In genomic region chr18:65607161-65607560, GRCh38 we compare ENCODE assay signal across 21 cellular contexts.
DNase-seq lines count a peak whose midpoint lies in the region; ATAC-seq and TF ChIP-seq lines count a peak whose summit lies in the region.
"Had no signal": no experiment of that assay in that cellular context is flagged by ENCODE, and none has a peak within 500 bp of the region (broad histone marks: within the 10 kb centered on the region; RNA-seq: fewer than 3 reads in every experiment).

No MANE protein-coding gene starts in this region.

- no peaks in the 10 kb centered on the region for H3K79me2 ChIP-seq in hepatocyte
- no peaks in the 10 kb centered on the region for H3K79me2 ChIP-seq in neural progenitor cell (ENCODE audit: low read depth)

- H3K9me2 ChIP-seq in hepatocyte (replicated peaks; ENCODE audit: insufficient read depth): no peaks in the 10 kb centered on the region

- no peak overlapping the region for H3K4me2 ChIP-seq in hepatocyte
- H3K4me2 ChIP-seq in neural progenitor cell: peak overlapping the region; percentile 3

- H3K9me3 Mint-ChIP-seq in neural progenitor cell: peaks cover 6% of the 10 kb centered on the region

- H3K4me3 ChIP-seq in A673 (ENCODE audit: low read depth, low read length, poor library complexity, severe bottlenecking) (no peak overlapping the region), SK-N-MC (no peak overlapping the region), hepatocyte (no peak overlapping the region), neural progenitor cell (no peak overlapping the region), mucosa of descending colon (no peak overlapping the region)
- H3K4me3 ChIP-seq: BLaER1 treated with 17β-estradiol and CSF1 and Interleukin-3, amounts not matched to agents 10 nM and 100 nM; GM23248 had no signal

- 71% methylated on average over 3 of the region's 3 CpGs for WGBS in hepatocyte (ENCODE audit: low lambda C conversion rate, missing lambda C conversion rate)

- H3K4me1 ChIP-seq in A673 (ENCODE audit: insufficient read depth, low read length, poor library complexity, severe bottlenecking): peaks cover 21% of the 10 kb centered on the region
- H3K4me1 ChIP-seq in hepatocyte (ENCODE audit: insufficient read depth): no peaks in the 10 kb centered on the region
- H3K4me1 ChIP-seq in neural progenitor cell: peaks cover 37% of the 10 kb centered on the region
- no peaks in the 10 kb centered on the region for H3K4me1 ChIP-seq in mucosa of descending colon (ENCODE audit: low read depth)
- H3K4me1 ChIP-seq: BE2C had no signal

- TF ChIP-seq CTCF in A673 (conservative IDR thresholded peaks at IDR 0.05; ENCODE audit: low read depth, low read length): no peak
- TF ChIP-seq CTCF in hepatocyte (IDR thresholded peaks at IDR 0.05; ENCODE audit: poor library complexity): no peak
- no peak for TF ChIP-seq CTCF in neural progenitor cell (IDR thresholded peaks at IDR 0.05)
- no peak for TF ChIP-seq CTCF in mucosa of descending colon (IDR thresholded peaks at IDR 0.05)

- TSS peak; percentile 78 for BruUV-seq in A673 (replicated peaks; lab: Mats Ljungman, UMichigan)

- H3K36me3 ChIP-seq in A673 (ENCODE audit: insufficient read depth, low read length, poor library complexity, severe bottlenecking): no peaks in the 10 kb centered on the region
- H3K36me3 ChIP-seq in SK-N-MC (ENCODE audit: insufficient read depth, low read length): no peaks in the 10 kb centered on the region
- H3K36me3 ChIP-seq in hepatocyte (replicated peaks; ENCODE audit: insufficient read depth, low read depth): no peaks in the 10 kb centered on the region
- no peaks in the 10 kb centered on the region for H3K36me3 ChIP-seq in neural progenitor cell
- H3K36me3 ChIP-seq in mucosa of descending colon (ENCODE audit: low read depth): no peaks in the 10 kb centered on the region
- H3K36me3 ChIP-seq: BE2C; BLaER1 treated with 17β-estradiol and CSF1 and Interleukin-3, amounts not matched to agents 10 nM and 100 nM had no signal

- CTCF ChIA-PET in A673 (lab: Charles Lee): no interaction called here

- H3K4me1 Mint-ChIP-seq in neural progenitor cell: peaks cover 28% of the 10 kb centered on the region
- H3K4me1 Mint-ChIP-seq: CD14-positive monocyte had no signal

- peaks cover 23% of the 10 kb centered on the region for H3F3A ChIP-seq in neural progenitor cell (ENCODE audit: low read depth)

- ATAC-seq in HG03095 (IDR thresholded peaks at IDR 0.05; ENCODE audit: unreplicated experiment) (no peak), mucosa of descending colon (no peak)

- no peaks in the 10 kb centered on the region for H3K27me3 ChIP-seq in A673 (replicated peaks; ENCODE audit: insufficient read depth, low read depth, low read length, poor library complexity)
- H3K27me3 ChIP-seq in hepatocyte: no peaks in the 10 kb centered on the region
- no peaks in the 10 kb centered on the region for H3K27me3 ChIP-seq in neural progenitor cell
- H3K27me3 ChIP-seq: BE2C; BLaER1 treated with 17β-estradiol and CSF1 and Interleukin-3, amounts not matched to agents 10 nM and 100 nM had no signal

- H3K27ac Mint-ChIP-seq in neural progenitor cell: no peak overlapping the region
- H3K27ac Mint-ChIP-seq: CD14-positive monocyte; CD4-positive, alpha-beta T cell had no signal

- H3K4me3 Mint-ChIP-seq in neural progenitor cell: no peak overlapping the region
- H3K4me3 Mint-ChIP-seq: CD14-positive monocyte; CD4-positive, alpha-beta T cell had no signal

- DNase-seq in A673 (ENCODE audit: low spot score): peak; percentile 50
- DNase-seq in SK-N-MC (ENCODE audit: low read depth, low spot score): peak; percentile 16
- no peak for DNase-seq in hepatocyte (ENCODE audit: low spot score)
- no peak for DNase-seq in neural progenitor cell (ENCODE audit: low spot score)
- no peak for DNase-seq in LoVo (ENCODE audit: low spot score)
- DNase-seq in SHP77 (lab: John Stamatoyannopoulos, UW): no peak
- no peak for DNase-seq in mucosa of descending colon
- DNase-seq: ACHN; AML-193; BE2C; CD4-positive, alpha-beta T cell; COR-L47; DMS153; DND-41; GM23248; H7; HCEC 1CT had no signal

- H3K9ac ChIP-seq in SK-N-MC (ENCODE audit: insufficient read length): no peak overlapping the region
- no peak overlapping the region for H3K9ac ChIP-seq in neural progenitor cell
- H3K9ac ChIP-seq: BLaER1 treated with 17β-estradiol and CSF1 and Interleukin-3, amounts not matched to agents 10 nM and 100 nM; GM23248 had no signal

- peaks cover 6% of the 10 kb centered on the region for H3K27me3 Mint-ChIP-seq in neural progenitor cell (ENCODE audit: insufficient read depth, low read depth)
- H3K27me3 Mint-ChIP-seq: CD4-positive, alpha-beta T cell had no signal

- no peak overlapping the region for H2AFZ ChIP-seq in hepatocyte
- H2AFZ ChIP-seq in neural progenitor cell (replicated peaks): peak overlapping the region; percentile 85
- H2AFZ ChIP-seq: GM23248 had no signal

- H3K36me3 Mint-ChIP-seq in neural progenitor cell: peaks cover 2% of the 10 kb centered on the region
- H3K36me3 Mint-ChIP-seq: CD14-positive monocyte had no signal

- peak overlapping the region; percentile 71 for H3K27ac ChIP-seq in A673 (ENCODE audit: low read depth, low read length, poor library complexity, severe bottlenecking)
- H3K27ac ChIP-seq in SK-N-MC: peak overlapping the region; percentile 54; the same call in 1 of the 2 replicates
- peak overlapping the region; percentile 63 for H3K27ac ChIP-seq in hepatocyte
- peak overlapping the region; percentile 46 for H3K27ac ChIP-seq in neural progenitor cell
- H3K27ac ChIP-seq: 22Rv1, GM23248 had no signal

- H3K9me3 ChIP-seq in A673 (ENCODE audit: low read depth, low read length, poor library complexity, severe bottlenecking) (no peaks in the 10 kb centered on the region), SK-N-MC (ENCODE audit: low read depth, low read length) (no peaks in the 10 kb centered on the region), hepatocyte (ENCODE audit: low read depth) (no peaks in the 10 kb centered on the region), neural progenitor cell (ENCODE audit: low read depth) (no peaks in the 10 kb centered on the region), mucosa of descending colon (no peaks in the 10 kb centered on the region)
- H3K9me3 ChIP-seq: BE2C had no signal

- POLR2A ChIA-PET in A673 (lab: Charles Lee; ENCODE audit: low non-redundant PET): interaction anchor here (0.6 kb wide), 1 partner anchor 1525 kb away, joined by 4 read pairs; no protein-coding TSS in a partner anchor

- intact Hi-C loops in A673 (cut with micrococcal nuclease; ENCODE audit: unreplicated experiment) (loop anchor here (2.0 kb wide), 1 partner anchor 1330 kb away; no protein-coding TSS in a partner anchor), mucosa of descending colon (cut with DNase I, micrococcal nuclease) (no loop called here)

- no peaks in the 10 kb centered on the region for H4K20me1 ChIP-seq in hepatocyte (ENCODE audit: insufficient read depth, poor library complexity, severe bottlenecking)
- H4K20me1 ChIP-seq in neural progenitor cell (ENCODE audit: low read depth): no peaks in the 10 kb centered on the region
- H4K20me1 ChIP-seq: BLaER1 treated with 17β-estradiol and CSF1 and Interleukin-3, amounts not matched to agents 10 nM and 100 nM had no signal

Comparison
In these comparisons a context has a peak if more than half of its experiments do, and no peak if none do; other contexts are left out.
1. DNase-seq: peak in A673 (single experiment) and SK-N-MC (single experiment); none in hepatocyte (single experiment), neural progenitor cell (single experiment), LoVo (single experiment), SHP77 (0 of 2) and mucosa of descending colon (0 of 3).
2. Peak in every context shown above with its lines, with median percentiles within 50 percentile points of each other: H3K27ac ChIP-seq.